11 cellular contexts compared by ENCODE assay signal in genomic region chr14:105748204-105748578, GRCh38.
DNase-seq lines count a peak whose midpoint lies in the region; ATAC-seq, FAIRE-seq and TF ChIP-seq lines count a peak whose summit lies in the region.
"Had no signal": no experiment of that assay in that cellular context is flagged by ENCODE, and none has a peak within 500 bp of the region (broad histone marks: within the 10 kb centered on the region; RNA-seq: fewer than 3 reads in every experiment).

No MANE protein-coding gene starts in this region.

- H3K79me2 ChIP-seq in mammary epithelial cell (ENCODE audit: insufficient read depth, low read length): no peaks in the 10 kb centered on the region

- no peaks in the 10 kb centered on the region for H3K36me3 ChIP-seq in mammary epithelial cell (ENCODE audit: insufficient read depth, low read length)
- H3K36me3 ChIP-seq: Peyer's patch had no signal

- no peaks in the 10 kb centered on the region for H3K27me3 ChIP-seq in mammary epithelial cell (ENCODE audit: insufficient read depth, low read length)
- H3K27me3 ChIP-seq: Peyer's patch had no signal

- POLR2A ChIA-PET in MCF 10A (lab: Yijun Ruan, JAX): no interaction called here

- no TSS peak for BruUV-seq in MCF 10A (replicated peaks; lab: Mats Ljungman, UMichigan)
- no TSS peak for BruUV-seq in mammary epithelial cell (replicated peaks; lab: Mats Ljungman, UMichigan)

- peak; percentile 23 for DNase-seq in MCF 10A (ENCODE audit: unreplicated experiment)
- no peak for DNase-seq in mammary epithelial cell
- DNase-seq in LoVo (ENCODE audit: low spot score): peak; percentile 54
- peak; percentile 55 for DNase-seq in urothelium cell line (ENCODE audit: low spot score)
- DNase-seq in NCI-H774 (lab: John Stamatoyannopoulos, UW): no peak
- no peak for DNase-seq in activated CD4-positive, alpha-beta T cell treated with anti-CD3 and anti-CD28 coated beads, Interleukin-2, amount 50 U/mL, for 48 hours
- no peak for DNase-seq in stimulated activated CD4-positive, alpha-beta T cell treated with anti-CD3 and anti-CD28 coated beads, Interleukin-4, amount 100 ng/mL, for 24 hours
- DNase-seq: activated naive CD4-positive, alpha-beta T cell treated with anti-CD3 and anti-CD28 coated beads, Interleukin-2, amount 50 U/mL, for 16 hours had no signal

- peaks cover 17% of the 10 kb centered on the region for H3K9me3 ChIP-seq in mammary epithelial cell (replicated peaks; ENCODE audit: insufficient read depth, low read length)
- H3K9me3 ChIP-seq: Peyer's patch had no signal

- H3K4me1 Mint-ChIP-seq in MCF 10A (ENCODE audit: insufficient read depth, unreplicated experiment): peaks cover 7% of the 10 kb centered on the region

- CTCF ChIA-PET in MCF 10A (lab: Yijun Ruan, JAX): no interaction called here
- CTCF ChIA-PET in mammary epithelial cell (lab: Charles Lee; ENCODE audit: low non-redundant PET): no interaction called here

- H3K9me3 Mint-ChIP-seq in MCF 10A (ENCODE audit: unreplicated experiment): peaks cover 10% of the 10 kb centered on the region

- H3K27ac Mint-ChIP-seq in MCF 10A (ENCODE audit: low read depth, unreplicated experiment): no peak overlapping the region

- intact Hi-C loops in MCF 10A (cut with micrococcal nuclease): no loop called here
- intact Hi-C loops in mammary epithelial cell (cut with micrococcal nuclease): no loop called here

- H3K36me3 Mint-ChIP-seq in MCF 10A (ENCODE audit: insufficient read depth, unreplicated experiment): no peaks in the 10 kb centered on the region

- WGBS in mammary epithelial cell (ENCODE audit: low coverage, missing lambda C conversion rate): 7% methylated on average over 2 of the region's 5 CpGs

- H2AFZ ChIP-seq in mammary epithelial cell (ENCODE audit: low read depth, low read length): no peak overlapping the region

- no peak overlapping the region for H3K4me3 ChIP-seq in mammary epithelial cell (replicated peaks in 1 of 3; ENCODE audit: insufficient read depth in 1 of 3, low read depth in 2 of 3, low read length in 3 of 3)
- H3K4me3 ChIP-seq: smooth muscle cell had no signal

- H3K4me3 Mint-ChIP-seq in MCF 10A (ENCODE audit: unreplicated experiment): no peak overlapping the region

- TF ChIP-seq CTCF in MCF 10A (IDR thresholded peaks at IDR 0.05; ENCODE audit: unreplicated experiment): no peak
- TF ChIP-seq CTCF in mammary epithelial cell (conservative IDR thresholded peaks at IDR 0.05 in 1 of 2, IDR thresholded peaks at IDR 0.05 in 1 of 2; ENCODE audit: extremely low read depth in 1 of 2, insufficient read depth in 1 of 2, low read depth in 1 of 2, low read length in 2 of 2): no peak

- FAIRE-seq in urothelium cell line (lab: Jason Lieb, UNC): no peak

- peak; percentile 46 for ATAC-seq in esophagus mucosa

- in situ Hi-C loops in mammary epithelial cell (cut with MboI; ENCODE audit: low sequenced_read_pairs in 2 of 2): no loop called here

- no peak overlapping the region for H3K9ac ChIP-seq in mammary epithelial cell (ENCODE audit: insufficient read depth, low read length)

- no peak overlapping the region for H3K27ac ChIP-seq in mammary epithelial cell (ENCODE audit: insufficient read depth, low read depth, low read length)

- no peak overlapping the region for H3K4me2 ChIP-seq in mammary epithelial cell (ENCODE audit: insufficient read depth, low read depth, low read length)
- H3K4me2 ChIP-seq: smooth muscle cell had no signal

- dilution Hi-C loops in mammary epithelial cell (cut with HindIII; ENCODE audit: low sequenced_read_pairs): no loop called here

- no peaks in the 10 kb centered on the region for H4K20me1 ChIP-seq in mammary epithelial cell (ENCODE audit: insufficient read depth, low read length)

- H3K27me3 Mint-ChIP-seq in MCF 10A (ENCODE audit: insufficient read depth, unreplicated experiment): no peaks in the 10 kb centered on the region

- no peaks in the 10 kb centered on the region for H3K4me1 ChIP-seq in mammary epithelial cell (ENCODE audit: insufficient read depth, low read length)
- H3K4me1 ChIP-seq: Peyer's patch had no signal

Comparison
In these comparisons a context has a peak if more than half of its experiments do, and no peak if none do; other contexts are left out.
1. DNase-seq: peak in MCF 10A (single experiment), LoVo (single experiment) and urothelium cell line (single experiment); none in mammary epithelial cell (single experiment), NCI-H774 (single experiment), activated CD4-positive, alpha-beta T cell treated with anti-CD3 and anti-CD28 coated beads, Interleukin-2, amount 50 U/mL, for 48 hours (0 of 2) and stimulated activated CD4-positive, alpha-beta T cell treated with anti-CD3 and anti-CD28 coated beads, Interleukin-4, amount 100 ng/mL, for 24 hours (single experiment).